Comparison of ENCODE assay signal across 14 cellular contexts in the genomic region with DNA sequence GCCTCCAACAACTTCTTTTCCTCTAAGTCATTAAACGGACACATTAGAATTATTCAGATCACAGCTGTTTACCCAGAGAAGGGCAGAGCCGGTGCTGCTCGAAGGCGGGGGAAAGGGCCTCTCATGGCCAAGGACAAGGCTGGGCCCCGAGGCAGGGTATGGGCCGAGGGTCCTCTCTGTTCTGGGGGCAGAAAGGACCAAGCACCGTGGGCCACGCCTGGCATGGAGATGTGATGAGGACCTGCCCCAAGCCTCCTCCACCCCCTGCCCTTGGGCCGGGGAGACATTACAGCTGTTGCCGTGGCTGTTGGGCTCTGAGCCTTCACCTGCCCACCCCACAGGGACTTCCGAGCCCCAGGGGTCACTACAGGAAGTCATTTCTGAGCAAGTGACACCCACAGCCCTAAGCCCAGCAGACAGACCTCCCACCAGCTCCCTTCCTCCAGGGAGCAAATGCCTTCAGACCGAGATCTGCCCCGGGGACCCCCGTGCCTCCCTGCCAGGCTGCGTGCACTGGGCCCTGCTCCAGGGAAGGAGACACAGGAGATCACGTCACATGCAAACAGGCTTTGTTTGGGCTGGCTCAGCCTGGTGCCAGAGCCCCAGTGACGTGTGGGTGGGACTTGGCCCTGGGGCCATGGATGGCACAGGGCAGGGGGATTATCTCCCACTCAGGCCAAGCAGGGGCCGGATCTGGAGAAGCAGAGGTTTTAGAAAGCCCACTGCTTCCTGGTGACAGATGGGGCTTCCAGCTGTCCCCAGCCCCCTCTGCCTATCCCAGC. TPM values are rescaled to one million over a fixed set of nuclear protein-coding genes. Genes with fewer than 3 reads are reported as not detected.
DNase-seq lines count a peak whose midpoint lies in the region; ATAC-seq and TF ChIP-seq lines count a peak whose summit lies in the region.
"Had no signal": no experiment of that assay in that cellular context is flagged by ENCODE, and none has a peak within 500 bp of the region (broad histone marks: within the 10 kb centered on the region; RNA-seq: fewer than 3 reads in every experiment).

No MANE protein-coding gene starts in this region.

- CTCF ChIA-PET in RWPE1 (lab: Yijun Ruan, JAX) = no interaction called here

- no peaks in the 10 kb centered on the region for H3K27me3 Mint-ChIP-seq in glutamatergic neuron (ENCODE audit: unreplicated experiment)

- H3K36me3 Mint-ChIP-seq in glutamatergic neuron (ENCODE audit: unreplicated experiment) = no peaks in the 10 kb centered on the region

- H3K27ac Mint-ChIP-seq in glutamatergic neuron (ENCODE audit: unreplicated experiment) = peak overlapping the region; percentile 82

- peaks cover 9% of the 10 kb centered on the region for H3K4me1 Mint-ChIP-seq in glutamatergic neuron (ENCODE audit: low read depth, unreplicated experiment)

- no peak overlapping the region for H3K27ac ChIP-seq in RWPE1
- H3K27ac ChIP-seq: left lung had no signal

- TF ChIP-seq CTCF in glutamatergic neuron (IDR thresholded peaks at IDR 0.05; ENCODE audit: partially characterized antibody, unreplicated experiment) (no peak), RWPE1 (conservative IDR thresholded peaks at IDR 0.05; ENCODE audit: low read depth) (no peak)

- POLR2A ChIA-PET in RWPE1 (lab: Yijun Ruan, JAX; ENCODE audit: low non-redundant PET) = no interaction called here

- intact Hi-C loops in posterior cingulate gyrus (cut with DNase I) = no loop called here

- no peak for ATAC-seq in HG03439 (IDR thresholded peaks at IDR 0.05; ENCODE audit: unreplicated experiment)
- ATAC-seq: left lung had no signal

- DNase-seq in DMS 273 (lab: John Stamatoyannopoulos, UW; ENCODE audit: unreplicated experiment) (peak; percentile 83), NCI-H82 (lab: John Stamatoyannopoulos, UW) (peak; percentile 94), glutamatergic neuron (peak; percentile 74), posterior cingulate gyrus (peak in 6 of 10 donors; percentile 61 to 95 (median 67)), COR-L47 (lab: John Stamatoyannopoulos, UW) (no peak), UCSD-AML1 (lab: John Stamatoyannopoulos, UW; ENCODE audit: unreplicated experiment) (no peak), RWPE1 (ENCODE audit: low spot score) (no peak)
- DNase-seq: activated CD4-positive, CD25-positive, alpha-beta regulatory T cell; DND-41; esophagus squamous epithelium; stimulated activated CD4-positive, alpha-beta T cell treated with anti-CD3 and anti-CD28 coated beads, Interleukin-1b, Interleukin-23, amount 100 ng/mL, for 48 hours had no signal

- peak overlapping the region; percentile 61 for H3K4me3 Mint-ChIP-seq in glutamatergic neuron (ENCODE audit: unreplicated experiment)

- H3K9me3 Mint-ChIP-seq in glutamatergic neuron (ENCODE audit: unreplicated experiment) = peaks cover 2% of the 10 kb centered on the region

RNA-seq across cellular contexts. Expression of a gene that starts 0.7 kb away (rescaled TPM):
- total RNA-seq in glutamatergic neuron (ENCODE audit: unreplicated experiment) = 0.29 TPM
- total RNA-seq: esophagus squamous epithelium, left lung, ureter had no signal

RNA-seq across cellular contexts. Expression of a gene that starts 1.4 kb away (rescaled TPM):
- total RNA-seq in glutamatergic neuron (ENCODE audit: unreplicated experiment) = 27.0 TPM

RNA-seq across cellular contexts. Expression of a gene that starts 58.1 kb away (rescaled TPM):
- total RNA-seq in glutamatergic neuron (ENCODE audit: unreplicated experiment) = 35.1 TPM

Comparison
In these comparisons a context has a peak if more than half of its experiments do, and no peak if none do; other contexts are left out.
1. DNase-seq: peak in DMS 273 (single experiment), NCI-H82 (single experiment), glutamatergic neuron (single experiment) and posterior cingulate gyrus (6 of 10); none in COR-L47 (single experiment), UCSD-AML1 (single experiment) and RWPE1 (single experiment).